Comparison of ENCODE assay signal across 11 cellular contexts in the genomic region with DNA sequence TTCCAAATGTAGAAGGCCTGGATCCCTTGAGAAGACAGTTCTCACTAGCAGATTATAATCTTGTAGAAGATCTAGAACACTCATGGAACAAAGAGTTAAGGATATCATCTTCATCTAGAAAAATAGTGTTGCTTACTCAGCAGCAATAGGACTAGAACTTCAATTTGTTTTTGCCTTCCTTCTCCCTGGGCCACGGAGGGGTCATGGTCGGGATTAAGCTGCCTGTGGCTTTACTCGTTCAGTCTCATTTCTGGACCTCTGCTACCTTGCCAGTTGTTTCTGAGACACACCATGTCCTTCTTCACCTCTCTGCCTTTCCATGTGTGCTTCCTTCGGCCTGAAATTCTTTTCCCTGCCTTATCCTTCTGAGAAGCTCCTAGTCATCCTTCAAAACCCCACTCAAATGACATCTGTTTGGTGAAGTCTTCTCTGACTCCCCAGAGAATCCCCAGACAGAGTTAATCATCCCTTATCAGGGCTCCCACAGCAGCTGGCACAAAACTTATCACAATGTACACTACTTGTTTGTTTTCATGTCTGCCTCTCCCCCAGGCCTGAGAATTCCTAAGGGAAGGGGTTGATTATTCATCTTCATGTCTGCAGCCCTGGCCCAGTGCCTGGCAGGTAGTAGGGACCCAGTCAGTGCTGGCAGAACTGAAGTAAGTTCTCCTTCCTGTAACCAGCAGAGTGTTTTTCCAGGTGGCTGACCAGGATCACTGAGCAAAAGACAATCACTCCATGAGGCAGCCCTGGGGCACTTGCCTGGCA. TPM values are rescaled to one million over a fixed set of nuclear protein-coding genes. Genes with fewer than 3 reads are reported as not detected.
A peak's percentile ranks its signal among the peaks of the same experiment; 100 is the strongest.
DNase-seq lines count a peak whose midpoint lies in the region; ATAC-seq, FAIRE-seq and TF ChIP-seq lines count a peak whose summit lies in the region.
"Had no signal": no experiment of that assay in that cellular context is flagged by ENCODE, and none has a peak within 500 bp of the region (broad histone marks: within the 10 kb centered on the region; RNA-seq: fewer than 3 reads in every experiment).

No MANE protein-coding gene starts in this region.

- no peaks in the 10 kb centered on the region for H3K36me3 ChIP-seq in endothelial cell of umbilical vein (ENCODE audit: control insufficient read depth in 2 of 2, extremely low read depth in 1 of 2, insufficient read depth in 2 of 2, low read length in 2 of 2)
- H3K36me3 ChIP-seq in CD4-positive, alpha-beta memory T cell (ENCODE audit: insufficient read depth, low read length), result no peaks in the 10 kb centered on the region

- no peaks in the 10 kb centered on the region for H3K9me3 ChIP-seq in endothelial cell of umbilical vein (replicated peaks; ENCODE audit: control insufficient read depth, insufficient read depth, low read length)
- H3K9me3 ChIP-seq in right cardiac atrium (ENCODE audit: control insufficient read depth, low read length), result no peaks in the 10 kb centered on the region
- no peaks in the 10 kb centered on the region for H3K9me3 ChIP-seq in CD4-positive, alpha-beta memory T cell (ENCODE audit: control insufficient read depth in 1 of 2, low read length in 2 of 2)

- peak overlapping the region in 2 of 7 donors; percentile 59 to 61 for H3K27ac Mint-ChIP-seq in CD4-positive, alpha-beta memory T cell
- H3K27ac Mint-ChIP-seq: CD8-positive, alpha-beta T cell had no signal

- H3K4me3 ChIP-seq in endothelial cell of umbilical vein (replicated peaks in 1 of 3; ENCODE audit: insufficient read depth in 1 of 3, low read depth in 1 of 3, low read length in 3 of 3) (no peak overlapping the region), right cardiac atrium (ENCODE audit: low read length) (no peak overlapping the region)
- no peak overlapping the region for H3K4me3 ChIP-seq in CD4-positive, alpha-beta memory T cell (ENCODE audit: low read length in 2 of 2)

- DNase-seq in ELF-1 (ENCODE audit: low read depth, low spot score), result peak; percentile 26
- peak; percentile 89 for DNase-seq in RCC 7860 (ENCODE audit: low spot score)
- DNase-seq in endothelial cell of umbilical vein (ENCODE audit: low read depth, low spot score), result peak; percentile 57
- DNase-seq in mucosa of gallbladder (ENCODE audit: low spot score), result peak; percentile 56
- DNase-seq in activated CD4-positive, alpha-beta T cell treated with anti-CD3 and anti-CD28 coated beads, Interleukin-2, amount 50 U/mL, for 48 hours, result no peak
- no peak for DNase-seq in right cardiac atrium
- no peak for DNase-seq in CD4-positive, alpha-beta memory T cell
- DNase-seq: activated CD4-positive, alpha-beta T cell treated with anti-CD3 and anti-CD28 coated beads for 48 hours; CD8-positive, alpha-beta T cell; NCI-H774 had no signal

- BruUV-seq in endothelial cell of umbilical vein (replicated peaks; lab: Mats Ljungman, UMichigan), result no TSS peak

- H3K4me2 ChIP-seq in endothelial cell of umbilical vein (ENCODE audit: insufficient read depth, low read length), result no peak overlapping the region

- H3K4me1 Mint-ChIP-seq in CD4-positive, alpha-beta memory T cell, result peaks cover 3 to 12% (median 9%) of the 10 kb centered on the region in 4 donors

- FAIRE-seq in RCC 7860 (lab: Jason Lieb, UNC) (peak; percentile 71), endothelial cell of umbilical vein (lab: Jason Lieb, UNC) (no peak)

- no peak for TF ChIP-seq POLR2A in endothelial cell of umbilical vein (IDR thresholded peaks at IDR 0.05; ENCODE audit: low read depth, low read length)

- WGBS in right cardiac atrium, result 90% methylated on average over 4 of the region's 4 CpGs

- POLR2A ChIA-PET in endothelial cell of umbilical vein (lab: Charles Lee), result no interaction called here
- POLR2A ChIA-PET in CD4-positive, alpha-beta memory T cell (lab: Charles Lee; ENCODE audit: partially characterized antibody), result interaction anchor here (1.1 to 1.2 kb wide), 2 partner anchors 16 to 241 kb away, joined by 3 read pairs; no protein-coding TSS in a partner anchor

- H3K27ac ChIP-seq in endothelial cell of umbilical vein (ENCODE audit: insufficient read depth, low read depth, low read length) (no peak overlapping the region), right cardiac atrium (ENCODE audit: low read length) (no peak overlapping the region)
- H3K27ac ChIP-seq in CD4-positive, alpha-beta memory T cell (ENCODE audit: low read depth, low read length), result no peak overlapping the region

- no peaks in the 10 kb centered on the region for H3K79me2 ChIP-seq in endothelial cell of umbilical vein (ENCODE audit: control insufficient read depth, insufficient read depth, low read length)

- peaks cover 0 to 4% (median 0%) of the 10 kb centered on the region in 8 donors for H3K9me3 Mint-ChIP-seq in CD4-positive, alpha-beta memory T cell
- H3K9me3 Mint-ChIP-seq: CD8-positive, alpha-beta T cell had no signal

- intact Hi-C loops in endothelial cell of umbilical vein (cut with micrococcal nuclease), result no loop called here
- intact Hi-C loops in right cardiac atrium (cut with DNase I), result loop anchor here in 3 of 4 donors (10.0 kb wide), 2 partner anchors 138 to 238 kb away; partner anchors contain the start of genes C2CD4D (in 2 of the 3) and RORC (in 2 of the 3)
- intact Hi-C loops in CD4-positive, alpha-beta memory T cell (cut with micrococcal nuclease), result no loop called here

- no peak overlapping the region for H2AFZ ChIP-seq in endothelial cell of umbilical vein (ENCODE audit: low read depth, low read length)

- H3K9ac ChIP-seq in endothelial cell of umbilical vein (replicated peaks; ENCODE audit: extremely low read depth, insufficient read depth, low read length), result no peak overlapping the region

- ATAC-seq in right cardiac atrium (no peak), HG02763 (IDR thresholded peaks at IDR 0.05; ENCODE audit: unreplicated experiment) (no peak)
- ATAC-seq: CD8-positive, alpha-beta T cell had no signal

- dilution Hi-C loops in endothelial cell of umbilical vein (cut with MboI; ENCODE audit: extremely low pct_ligation_motif_present, low sequenced_read_pairs), result no loop called here

- no peaks in the 10 kb centered on the region for H3K36me3 Mint-ChIP-seq in CD4-positive, alpha-beta memory T cell
- H3K36me3 Mint-ChIP-seq: CD8-positive, alpha-beta T cell had no signal

- H3K27me3 Mint-ChIP-seq in CD4-positive, alpha-beta memory T cell, result no peaks in the 10 kb centered on the region

- no peaks in the 10 kb centered on the region for H4K20me1 ChIP-seq in endothelial cell of umbilical vein (replicated peaks; ENCODE audit: control insufficient read depth, extremely low read depth, insufficient read depth, low read length)

- CTCF ChIA-PET in endothelial cell of umbilical vein (lab: Charles Lee), result interaction anchor here (0.7 to 1.7 kb wide), 8 partner anchors 7 to 138 kb away, joined by 3 to 13 read pairs (median 3); no protein-coding TSS in a partner anchor
- CTCF ChIA-PET in CD4-positive, alpha-beta memory T cell (lab: Charles Lee; ENCODE audit: partially characterized antibody), result interaction anchor here (0.8 to 8.1 kb wide), 6 partner anchors 9 to 250 kb away, joined by 3 to 69 read pairs (median 4); no protein-coding TSS in a partner anchor

- H3K4me1 ChIP-seq in endothelial cell of umbilical vein (ENCODE audit: control insufficient read depth, extremely low read depth, insufficient read depth, low read length) (no peaks in the 10 kb centered on the region), right cardiac atrium (ENCODE audit: control insufficient read depth, insufficient read depth, low read length) (no peaks in the 10 kb centered on the region)
- H3K4me1 ChIP-seq in CD4-positive, alpha-beta memory T cell (ENCODE audit: insufficient read depth, low read length), result peaks cover 5% of the 10 kb centered on the region

- TF ChIP-seq CTCF in endothelial cell of umbilical vein (IDR thresholded peaks at IDR 0.05; ENCODE audit: extremely low read depth in 1 of 2, insufficient read depth in 1 of 2, low read depth in 1 of 2, low read length in 2 of 2), result no peak

- no peaks in the 10 kb centered on the region for H3K9me1 ChIP-seq in endothelial cell of umbilical vein (replicated peaks; ENCODE audit: control insufficient read depth, extremely low read depth, insufficient read depth, low read length)

- H3K4me3 Mint-ChIP-seq in CD4-positive, alpha-beta memory T cell, result no peak overlapping the region
- H3K4me3 Mint-ChIP-seq: CD8-positive, alpha-beta T cell had no signal

- H3K27me3 ChIP-seq in endothelial cell of umbilical vein (ENCODE audit: control insufficient read depth in 2 of 2, insufficient read depth in 2 of 2, low read length in 2 of 2) (no peaks in the 10 kb centered on the region), right cardiac atrium (ENCODE audit: control insufficient read depth, insufficient read depth) (no peaks in the 10 kb centered on the region)
- H3K27me3 ChIP-seq in CD4-positive, alpha-beta memory T cell (ENCODE audit: insufficient read depth, low read length), result no peaks in the 10 kb centered on the region

TF ChIP-seq in endothelial cell of umbilical vein, 7 proteins besides CTCF, POLR2A, EP300 and RAD21 (continues in another document):
- no peak for TF ChIP-seq EZH2 (IDR thresholded peaks at IDR 0.05; ENCODE audit: borderline replicate concordance, low read depth, low read length, severe bottlenecking)

RNA-seq across cellular contexts. Expression of gene SNX27, which starts 15.5 kb away (rescaled TPM):
- 24.5 and 24.9 TPM in 2 replicates for total RNA-seq in endothelial cell of umbilical vein
- 7.7 and 8.1 TPM in 2 replicates for polyA plus RNA-seq in endothelial cell of umbilical vein
- 8.5 and 9.0 TPM in 2 replicates for polyA plus RNA-seq in endothelial cell of umbilical vein (2011; cell fraction: cytosol; rRNA removed)
- polyA plus RNA-seq in endothelial cell of umbilical vein (2011; cell fraction: nucleus; rRNA removed), result 14.8 and 16.1 TPM in 2 replicates
- 4.8 and 5.3 TPM in 2 replicates for polyA plus RNA-seq in endothelial cell of umbilical vein (2012)
- polyA minus RNA-seq in endothelial cell of umbilical vein, result 27.5 and 29.0 TPM in 2 replicates
- 19.0 TPM for polyA minus RNA-seq in endothelial cell of umbilical vein (2011; cell fraction: cytosol; rRNA and poly(A)+ RNA removed)
- polyA minus RNA-seq in endothelial cell of umbilical vein (2011; cell fraction: nucleus; rRNA and poly(A)+ RNA removed), result 18.8 and 24.0 TPM in 2 replicates
- total RNA-seq in mucosa of gallbladder, result 58.3 TPM
- 10 to 100 TPM; 34.1 to 36.5 (median 35.5) TPM for total RNA-seq in right cardiac atrium
- polyA plus RNA-seq in right cardiac atrium, result 13.7 TPM
- 10 to 100 TPM; 40.0 to 44.3 TPM for total RNA-seq in CD4-positive, alpha-beta memory T cell
- polyA plus RNA-seq in CD4-positive, alpha-beta memory T cell, result 10 to 100 TPM in 1 of 2 donors, 1 to 10 TPM in 1; 7.5 to 14.2 TPM

RNA-seq across cellular contexts. Expression of gene TUFT1, which starts 56.2 kb away (rescaled TPM):
- total RNA-seq in endothelial cell of umbilical vein (4.3 TPM in 2 replicates), mucosa of gallbladder (16.5 TPM), right cardiac atrium (1 to 10 TPM; 3.5 to 5.4 (median 4.5) TPM)
- polyA plus RNA-seq in endothelial cell of umbilical vein (4.3 and 5.1 TPM in 2 replicates), right cardiac atrium (3.5 TPM)
- 4.4 and 4.6 TPM in 2 replicates for polyA plus RNA-seq in endothelial cell of umbilical vein (2011; cell fraction: cytosol; rRNA removed)
- polyA plus RNA-seq in endothelial cell of umbilical vein (2011; cell fraction: nucleus; rRNA removed), result 8.9 and 9.7 TPM in 2 replicates
- polyA plus RNA-seq in endothelial cell of umbilical vein (2012), result 5.7 and 5.9 TPM in 2 replicates
- 4.8 and 7.9 TPM in 2 replicates for polyA minus RNA-seq in endothelial cell of umbilical vein
- polyA minus RNA-seq in endothelial cell of umbilical vein (2011; cell fraction: cytosol; rRNA and poly(A)+ RNA removed), result 10.9 TPM
- polyA minus RNA-seq in endothelial cell of umbilical vein (2011; cell fraction: nucleus; rRNA and poly(A)+ RNA removed), result 6.7 and 10.9 TPM in 2 replicates
- total RNA-seq in CD4-positive, alpha-beta memory T cell, result 1 to 10 TPM; 3.5 to 4.4 TPM
- polyA plus RNA-seq in CD4-positive, alpha-beta memory T cell, result 1 to 10 TPM; 5.0 to 5.3 TPM

Comparison
In these comparisons a context has a peak if more than half of its experiments do, and no peak if none do; other contexts are left out.
1. DNase-seq: peak in ELF-1 (single experiment), RCC 7860 (single experiment), endothelial cell of umbilical vein (single experiment) and mucosa of gallbladder (single experiment); none in activated CD4-positive, alpha-beta T cell treated with anti-CD3 and anti-CD28 coated beads, Interleukin-2, amount 50 U/mL, for 48 hours (0 of 2), right cardiac atrium (0 of 3) and CD4-positive, alpha-beta memory T cell (0 of 5).
2. intact Hi-C loops: an anchor here in right cardiac atrium (10.0 kb wide); none called in endothelial cell of umbilical vein and CD4-positive, alpha-beta memory T cell.